Comparison of ENCODE assay signal across 1 cellular context in the genomic region with DNA sequence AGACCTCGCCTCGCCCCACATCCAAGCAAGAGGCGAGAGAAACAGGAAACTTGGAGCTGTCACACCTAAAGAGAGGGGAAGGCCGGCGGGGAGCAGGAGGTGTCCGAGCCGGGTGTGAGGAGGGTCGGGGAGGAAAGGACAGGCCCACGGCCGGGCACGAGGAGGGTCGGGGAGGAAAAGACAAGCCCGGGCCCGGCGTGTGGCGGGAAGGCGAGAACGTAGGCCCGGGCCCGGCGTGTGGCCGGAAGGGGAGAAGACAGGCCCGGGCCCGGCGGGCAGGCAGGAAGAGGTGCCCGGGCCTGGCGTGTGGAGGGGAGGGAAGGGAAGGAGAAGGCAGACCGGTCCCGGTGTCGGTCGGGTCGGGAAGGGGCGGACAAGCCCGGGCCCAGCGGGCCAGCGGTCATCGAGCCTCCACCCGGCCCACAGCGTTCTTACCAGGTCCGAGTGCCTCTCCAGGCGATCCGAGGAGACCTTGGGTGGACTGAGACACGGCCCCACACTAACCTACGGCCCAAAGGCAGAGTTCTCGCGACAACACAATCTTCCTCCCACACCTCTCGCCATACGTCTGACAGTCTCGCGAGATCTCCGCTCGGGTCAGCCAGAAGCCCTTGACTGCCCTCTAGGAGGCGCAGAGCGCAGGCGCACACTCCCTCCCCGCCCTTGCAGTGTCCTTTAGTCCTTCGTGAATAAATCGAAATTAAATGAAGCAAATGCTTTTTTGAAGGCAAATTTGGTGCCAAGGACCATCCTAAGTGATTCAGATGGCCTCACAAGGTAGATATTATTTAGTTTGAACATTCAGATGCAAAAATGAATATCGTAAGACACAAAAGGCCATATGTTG.
TF ChIP-seq lines count a peak whose summit lies in the region.

A gene (minus strand): TSS at position 533 of the 847 bp plus-strand sequence. CDS start 13,943 bp downstream, outside the sequence.

TF ChIP-seq in HepG2, 621 proteins besides CTCF, POLR2A, EP300 and RAD21 (continued from another document):
- TF ChIP-seq, protein P1, sequence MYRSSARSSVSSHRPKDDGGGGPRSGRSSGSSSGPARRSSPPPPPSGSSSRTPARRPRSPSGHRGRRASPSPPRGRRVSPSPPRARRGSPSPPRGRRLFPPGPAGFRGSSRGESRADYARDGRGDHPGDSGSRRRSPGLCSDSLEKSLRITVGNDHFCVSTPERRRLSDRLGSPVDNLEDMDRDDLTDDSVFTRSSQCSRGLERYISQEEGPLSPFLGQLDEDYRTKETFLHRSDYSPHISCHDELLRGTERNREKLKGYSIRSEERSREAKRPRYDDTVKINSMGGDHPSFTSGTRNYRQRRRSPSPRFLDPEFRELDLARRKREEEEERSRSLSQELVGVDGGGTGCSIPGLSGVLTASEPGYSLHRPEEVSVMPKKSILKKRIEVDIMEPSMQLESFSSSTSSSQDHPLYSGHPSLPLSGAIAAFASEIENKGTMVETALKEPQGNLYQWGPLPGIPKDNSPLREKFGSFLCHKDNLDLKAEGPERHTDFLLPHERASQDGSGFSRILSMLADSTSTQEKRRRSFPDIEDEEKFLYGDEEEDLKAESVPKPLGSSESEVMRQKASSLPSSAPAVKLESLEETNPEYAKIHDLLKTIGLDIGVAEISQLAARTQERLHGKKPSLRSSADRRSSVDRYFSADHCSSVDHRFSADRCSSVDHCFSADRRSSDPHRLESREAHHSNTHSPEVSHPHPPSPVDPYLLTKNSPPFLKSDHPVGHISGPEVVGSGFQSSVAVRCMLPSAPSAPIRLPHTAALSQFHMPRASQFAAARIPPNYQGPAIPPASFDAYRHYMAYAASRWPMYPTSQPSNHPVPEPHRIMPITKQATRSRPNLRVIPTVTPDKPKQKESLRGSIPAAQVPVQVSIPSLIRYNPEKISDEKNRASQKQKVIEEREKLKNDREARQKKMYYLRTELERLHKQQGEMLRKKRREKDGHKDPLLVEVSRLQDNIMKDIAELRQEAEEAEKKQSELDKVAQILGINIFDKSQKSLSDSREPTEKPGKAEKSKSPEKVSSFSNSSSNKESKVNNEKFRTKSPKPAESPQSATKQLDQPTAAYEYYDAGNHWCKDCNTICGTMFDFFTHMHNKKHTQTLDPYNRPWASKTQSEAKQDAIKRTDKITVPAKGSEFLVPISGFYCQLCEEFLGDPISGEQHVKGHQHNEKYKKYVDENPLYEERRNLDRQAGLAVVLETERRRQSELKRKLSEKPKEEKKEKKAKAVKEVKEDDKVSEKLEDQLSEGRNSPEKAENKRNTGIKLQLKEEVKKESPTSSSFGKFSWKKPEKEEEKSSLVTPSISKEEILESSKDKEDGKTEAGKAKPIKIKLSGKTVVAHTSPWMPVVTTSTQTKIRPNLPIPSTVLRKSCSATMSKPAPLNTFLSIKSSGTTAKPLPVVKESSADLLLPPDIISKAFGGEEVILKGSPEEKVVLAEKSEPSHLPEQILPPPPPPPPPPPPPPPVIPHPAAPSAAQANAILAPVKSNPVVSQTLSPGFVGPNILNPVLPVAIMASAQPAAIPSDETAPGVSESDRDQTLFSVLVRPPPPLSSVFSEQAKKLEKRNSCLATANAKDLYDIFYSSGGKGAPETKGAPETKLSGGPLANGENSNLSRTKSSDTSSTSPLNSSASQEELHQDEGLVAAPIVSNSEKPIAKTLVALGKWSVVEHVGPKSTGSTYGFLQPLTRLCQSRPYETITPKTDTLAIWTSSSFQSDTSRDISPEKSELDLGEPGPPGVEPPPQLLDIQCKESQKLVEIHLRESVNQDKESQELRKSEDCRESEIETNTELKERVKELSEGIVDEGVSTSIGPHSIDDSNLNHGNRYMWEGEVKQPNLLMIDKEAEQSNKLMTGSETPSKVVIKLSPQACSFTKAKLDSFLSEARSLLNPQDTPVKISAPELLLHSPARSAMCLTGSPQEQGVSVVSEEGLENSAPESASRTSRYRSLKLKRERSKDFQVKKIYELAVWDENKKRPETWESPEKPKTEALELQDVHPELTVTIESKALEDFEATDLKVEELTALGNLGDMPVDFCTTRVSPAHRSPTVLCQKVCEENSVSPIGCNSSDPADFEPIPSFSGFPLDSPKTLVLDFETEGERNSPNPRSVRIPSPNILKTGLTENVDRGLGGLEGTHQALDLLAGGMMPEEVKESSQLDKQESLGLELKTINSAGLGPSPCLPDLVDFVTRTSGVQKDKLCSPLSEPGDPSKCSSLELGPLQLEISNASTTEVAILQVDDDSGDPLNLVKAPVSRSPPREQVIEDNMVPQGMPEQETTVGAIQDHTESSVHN (CRISPR knock-in tag; IDR thresholded peaks at IDR 0.05), result no peak
- peak; percentile 84 for TF ChIP-seq ZNF766 (CRISPR knock-in tag; IDR thresholded peaks at IDR 0.05; ENCODE audit: borderline replicate concordance)
- TF ChIP-seq ZNF10 (CRISPR knock-in tag; IDR thresholded peaks at IDR 0.05; ENCODE audit: borderline replicate concordance, low read depth), result no peak
- TF ChIP-seq, protein P2, sequence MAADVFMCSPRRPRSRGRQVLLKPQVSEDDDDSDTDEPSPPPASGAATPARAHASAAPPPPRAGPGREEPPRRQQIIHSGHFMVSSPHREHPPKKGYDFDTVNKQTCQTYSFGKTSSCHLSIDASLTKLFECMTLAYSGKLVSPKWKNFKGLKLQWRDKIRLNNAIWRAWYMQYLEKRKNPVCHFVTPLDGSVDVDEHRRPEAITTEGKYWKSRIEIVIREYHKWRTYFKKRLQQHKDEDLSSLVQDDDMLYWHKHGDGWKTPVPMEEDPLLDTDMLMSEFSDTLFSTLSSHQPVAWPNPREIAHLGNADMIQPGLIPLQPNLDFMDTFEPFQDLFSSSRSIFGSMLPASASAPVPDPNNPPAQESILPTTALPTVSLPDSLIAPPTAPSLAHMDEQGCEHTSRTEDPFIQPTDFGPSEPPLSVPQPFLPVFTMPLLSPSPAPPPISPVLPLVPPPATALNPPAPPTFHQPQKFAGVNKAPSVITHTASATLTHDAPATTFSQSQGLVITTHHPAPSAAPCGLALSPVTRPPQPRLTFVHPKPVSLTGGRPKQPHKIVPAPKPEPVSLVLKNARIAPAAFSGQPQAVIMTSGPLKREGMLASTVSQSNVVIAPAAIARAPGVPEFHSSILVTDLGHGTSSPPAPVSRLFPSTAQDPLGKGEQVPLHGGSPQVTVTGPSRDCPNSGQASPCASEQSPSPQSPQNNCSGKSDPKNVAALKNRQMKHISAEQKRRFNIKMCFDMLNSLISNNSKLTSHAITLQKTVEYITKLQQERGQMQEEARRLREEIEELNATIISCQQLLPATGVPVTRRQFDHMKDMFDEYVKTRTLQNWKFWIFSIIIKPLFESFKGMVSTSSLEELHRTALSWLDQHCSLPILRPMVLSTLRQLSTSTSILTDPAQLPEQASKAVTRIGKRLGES (CRISPR knock-in tag; IDR thresholded peaks at IDR 0.05; ENCODE audit: borderline replicate concordance), result no peak
- TF ChIP-seq, protein P3, sequence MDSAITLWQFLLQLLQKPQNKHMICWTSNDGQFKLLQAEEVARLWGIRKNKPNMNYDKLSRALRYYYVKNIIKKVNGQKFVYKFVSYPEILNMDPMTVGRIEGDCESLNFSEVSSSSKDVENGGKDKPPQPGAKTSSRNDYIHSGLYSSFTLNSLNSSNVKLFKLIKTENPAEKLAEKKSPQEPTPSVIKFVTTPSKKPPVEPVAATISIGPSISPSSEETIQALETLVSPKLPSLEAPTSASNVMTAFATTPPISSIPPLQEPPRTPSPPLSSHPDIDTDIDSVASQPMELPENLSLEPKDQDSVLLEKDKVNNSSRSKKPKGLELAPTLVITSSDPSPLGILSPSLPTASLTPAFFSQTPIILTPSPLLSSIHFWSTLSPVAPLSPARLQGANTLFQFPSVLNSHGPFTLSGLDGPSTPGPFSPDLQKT (CRISPR knock-in tag; IDR thresholded peaks at IDR 0.05; ENCODE audit: borderline replicate concordance), result no peak
- peak; percentile 42; the same call in 1 of the 2 replicates for TF ChIP-seq ZNF749 (CRISPR knock-in tag; IDR thresholded peaks at IDR 0.05; ENCODE audit: borderline replicate concordance)
- TF ChIP-seq, protein P4, sequence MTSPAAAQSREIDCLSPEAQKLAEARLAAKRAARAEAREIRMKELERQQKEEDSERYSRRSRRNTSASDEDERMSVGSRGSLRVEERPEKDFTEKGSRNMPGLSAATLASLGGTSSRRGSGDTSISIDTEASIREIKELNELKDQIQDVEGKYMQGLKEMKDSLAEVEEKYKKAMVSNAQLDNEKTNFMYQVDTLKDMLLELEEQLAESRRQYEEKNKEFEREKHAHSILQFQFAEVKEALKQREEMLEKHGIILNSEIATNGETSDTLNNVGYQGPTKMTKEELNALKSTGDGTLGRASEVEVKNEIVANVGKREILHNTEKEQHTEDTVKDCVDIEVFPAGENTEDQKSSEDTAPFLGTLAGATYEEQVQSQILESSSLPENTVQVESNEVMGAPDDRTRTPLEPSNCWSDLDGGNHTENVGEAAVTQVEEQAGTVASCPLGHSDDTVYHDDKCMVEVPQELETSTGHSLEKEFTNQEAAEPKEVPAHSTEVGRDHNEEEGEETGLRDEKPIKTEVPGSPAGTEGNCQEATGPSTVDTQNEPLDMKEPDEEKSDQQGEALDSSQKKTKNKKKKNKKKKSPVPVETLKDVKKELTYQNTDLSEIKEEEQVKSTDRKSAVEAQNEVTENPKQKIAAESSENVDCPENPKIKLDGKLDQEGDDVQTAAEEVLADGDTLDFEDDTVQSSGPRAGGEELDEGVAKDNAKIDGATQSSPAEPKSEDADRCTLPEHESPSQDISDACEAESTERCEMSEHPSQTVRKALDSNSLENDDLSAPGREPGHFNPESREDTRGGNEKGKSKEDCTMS (CRISPR knock-in tag; conservative IDR thresholded peaks at IDR 0.05), result no peak
- TF ChIP-seq ZNF263 (CRISPR knock-in tag; IDR thresholded peaks at IDR 0.05), result peak; percentile 18; the same call in 1 of the 2 replicates
- no peak for TF ChIP-seq ZNF431 (CRISPR knock-in tag; IDR thresholded peaks at IDR 0.05; ENCODE audit: borderline replicate concordance, low read depth)
- no peak for TF ChIP-seq ELF4 (CRISPR knock-in tag; IDR thresholded peaks at IDR 0.05; ENCODE audit: borderline replicate concordance)
- TF ChIP-seq MTF1 (CRISPR knock-in tag; IDR thresholded peaks at IDR 0.05), result no peak
- no peak for TF ChIP-seq ZKSCAN5 (CRISPR knock-in tag; IDR thresholded peaks at IDR 0.05)
- no peak for TF ChIP-seq CENPT (CRISPR knock-in tag; IDR thresholded peaks at IDR 0.05; ENCODE audit: low read depth)
TF ChIP-seq in HepG2: peak in this region for 239.
